Comparison of ENCODE assay signal across 1 cellular context in genomic region chr12:106733660-106734059, GRCh38.
TF ChIP-seq lines count a peak whose summit lies in the region.

No MANE protein-coding gene starts in this region.

TF ChIP-seq in SK-N-SH treated with all-trans-retinoic acid at 6 μM for 48 hours, 23 proteins besides CTCF, POLR2A, EP300 and RAD21 (continued from another document):
- TF ChIP-seq POU6F1 (CRISPR knock-in tag; IDR thresholded peaks at IDR 0.05; ENCODE audit: borderline replicate concordance, low read depth) = no peak
